Comparison of ENCODE assay signal across 6 cellular contexts in the genomic region with DNA sequence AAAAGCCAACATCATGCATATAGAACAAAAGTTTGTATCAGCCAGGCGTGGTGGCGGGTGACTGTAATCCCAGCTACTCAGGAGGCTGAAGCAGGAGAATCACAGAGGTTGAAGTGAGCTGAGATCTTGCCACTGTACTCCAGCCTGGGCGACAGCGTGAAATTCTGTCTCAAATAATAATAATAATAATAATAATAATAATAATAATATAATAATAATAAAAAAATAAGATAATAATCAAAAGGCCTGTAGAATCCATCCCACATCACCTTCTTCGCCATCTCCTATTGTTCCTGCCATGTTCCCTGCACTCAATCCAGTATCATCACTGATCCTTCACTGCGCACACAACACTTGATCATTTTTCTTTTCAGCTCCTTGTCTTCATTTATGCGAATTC.
"Had no signal": no experiment of that assay in that cellular context is flagged by ENCODE, and none has a peak within 500 bp of the region (broad histone marks: within the 10 kb centered on the region; RNA-seq: fewer than 3 reads in every experiment).

No MANE protein-coding gene starts in this region.

- H3K27me3 Mint-ChIP-seq: IgD-negative memory B cell had no signal

- H3K27ac ChIP-seq: HL-60 had no signal

- H3K4me3 Mint-ChIP-seq: IgD-negative memory B cell had no signal

- H3K27ac Mint-ChIP-seq: IgD-negative memory B cell had no signal

- H3K36me3 Mint-ChIP-seq: IgD-negative memory B cell had no signal

- H3K9me3 Mint-ChIP-seq: IgD-negative memory B cell had no signal

- DNase-seq: IMR-90, KBM-7 had no signal

- H3K4me3 ChIP-seq: K562 had no signal

- ATAC-seq: HepG2, K562 had no signal
